In genomic region chr10:102230264-102230860, GRCh38 we compare ENCODE assay signal across 8 cellular contexts. TPM values are rescaled to one million over a fixed set of nuclear protein-coding genes. Genes with fewer than 3 reads are reported as not detected.
DNase-seq lines count a peak whose midpoint lies in the region; ATAC-seq, FAIRE-seq and TF ChIP-seq lines count a peak whose summit lies in the region.

No MANE protein-coding gene starts in this region.

- H3K36me3 ChIP-seq in ACC112 (ENCODE audit: insufficient read depth, low read length) (no peaks in the 10 kb centered on the region), Panc1 (ENCODE audit: control insufficient read depth, insufficient read depth, low read length) (no peaks in the 10 kb centered on the region; the same call in 1 of the 2 replicates)

- BruUV-seq in Panc1 (replicated peaks; lab: Mats Ljungman, UMichigan) = no TSS peak

- no peak for TF ChIP-seq CTCF in Panc1 (IDR thresholded peaks at IDR 0.05)
- TF ChIP-seq CTCF in astrocyte of the spinal cord (IDR thresholded peaks at IDR 0.05; ENCODE audit: low read depth, low read length) = no peak

- intact Hi-C loops in Panc1 (cut with micrococcal nuclease; ENCODE audit: unreplicated experiment) = loop anchor here (1.0 to 5.0 kb wide), 2 partner anchors 122 to 162 kb away; no protein-coding TSS in a partner anchor

- DNase-seq in HCEC 1CT (peak; percentile 59), Panc1 (ENCODE audit: low read depth, low spot score) (no peak), astrocyte of the spinal cord (ENCODE audit: low read depth, low spot score) (peak; percentile 78), iPS-NIHi7 (ENCODE audit: extremely low spot score) (peak; percentile 79), GM12892 (ENCODE audit: insufficient read length) (no peak)
- DNase-seq in stimulated activated CD4-positive, alpha-beta T cell treated with anti-CD3 and anti-CD28 coated beads, Interleukin-15, amount 100 ng/mL, for 24 hours = peak; percentile 62

- POLR2A ChIA-PET in Panc1 (lab: Charles Lee) = interaction anchor here (0.6 kb wide), 1 partner anchor 117 kb away, joined by 4 read pairs; no protein-coding TSS in a partner anchor

- no peaks in the 10 kb centered on the region for H3K9me3 ChIP-seq in Panc1 (ENCODE audit: control insufficient read depth, insufficient read depth, low read depth, low read length)

- H3K27me3 ChIP-seq in ACC112 (ENCODE audit: insufficient read depth, low read length) (no peaks in the 10 kb centered on the region), Panc1 (ENCODE audit: control insufficient read depth, insufficient read depth, low read length) (peaks cover 5% of the 10 kb centered on the region)

- H3K4me1 ChIP-seq in ACC112 (ENCODE audit: control insufficient read depth, insufficient read depth, low read length, unreplicated experiment) (peaks cover 19% of the 10 kb centered on the region), Panc1 (ENCODE audit: control insufficient read depth, insufficient read depth, low read length) (0 out of 2 replicates have a peak, but pooled peaks cover 5% of the 10 kb centered on the region)

- in situ Hi-C loops in Panc1 (cut with HindIII; ENCODE audit: low pct_unique_long_range_greater_than_20kb, low sequenced_read_pairs) (no loop called here), astrocyte of the spinal cord (cut with HindIII; ENCODE audit: low sequenced_read_pairs) (no loop called here)

- H3K27ac ChIP-seq in ACC112 (ENCODE audit: low read depth, low read length) (peak overlapping the region; percentile 11; the same call in 1 of the 2 replicates), Panc1 (ENCODE audit: low read length) (no peak overlapping the region)

- TF ChIP-seq POLR2A in GM12892 (IDR thresholded peaks at IDR 0.05; ENCODE audit: low read depth, low read length) = no peak

- ATAC-seq in Panc1 (peak; percentile 62), GM18502 (IDR thresholded peaks at IDR 0.05; ENCODE audit: poor library complexity, unreplicated experiment) (no peak)

- H3K4me3 ChIP-seq in ACC112 (ENCODE audit: low read depth, low read length) (peak overlapping the region; percentile 77), Panc1 (ENCODE audit: low read depth in 2 of 2, low read length in 2 of 2) (peak overlapping the region; percentile 44 to 49), astrocyte of the spinal cord (ENCODE audit: low read depth, low read length) (peak overlapping the region; percentile 38)

- CTCF ChIA-PET in Panc1 (lab: Charles Lee) = interaction anchor here (0.5 to 4.6 kb wide), 18 partner anchors 10 to 353 kb away, joined by 3 to 86 read pairs (median 4); partner anchors contain the start of gene PITX3

- peak overlapping the region; percentile 71 for H2AFZ ChIP-seq in ACC112 (ENCODE audit: low read length, unreplicated experiment)

- no peaks in the 10 kb centered on the region for H3K79me2 ChIP-seq in ACC112 (ENCODE audit: control insufficient read depth, insufficient read depth, low read length, unreplicated experiment)

- FAIRE-seq in GM12892 (lab: Jason Lieb, UNC) = no peak

RNA-seq across cellular contexts. Expression of gene ELOVL3, which starts 4.3 kb away (rescaled TPM):
- 1.2 TPM for total RNA-seq in Panc1 (2021; ENCODE audit: unreplicated experiment)
- polyA plus RNA-seq in Panc1 (2012; ENCODE audit: insufficient read length) = 1.3 TPM
- 0.19 TPM for polyA plus RNA-seq in GM12892 (2012; ENCODE audit: missing spikeins)

RNA-seq across cellular contexts. Expression of gene PITX3, which starts 10.9 kb away (rescaled TPM):
- total RNA-seq in Panc1 (2021; ENCODE audit: unreplicated experiment) = 0.49 TPM
- polyA plus RNA-seq in Panc1 (2012; ENCODE audit: insufficient read length) = 0.31 TPM
- not detected for polyA plus RNA-seq in GM12892 (2012; ENCODE audit: missing spikeins)

RNA-seq across cellular contexts. Expression of gene GBF1, which starts 15.0 kb away (rescaled TPM):
- total RNA-seq in Panc1 (2021; ENCODE audit: unreplicated experiment) = 65.0 TPM
- polyA plus RNA-seq in Panc1 (2012; ENCODE audit: insufficient read length) = 52.3 TPM
- 14.1 TPM for polyA plus RNA-seq in GM12892 (2012; ENCODE audit: missing spikeins)

Comparison
In these comparisons a context has a peak if more than half of its experiments do, and no peak if none do; other contexts are left out.
1. DNase-seq: peak in HCEC 1CT (single experiment), astrocyte of the spinal cord (single experiment), iPS-NIHi7 (single experiment) and stimulated activated CD4-positive, alpha-beta T cell treated with anti-CD3 and anti-CD28 coated beads, Interleukin-15, amount 100 ng/mL, for 24 hours (single experiment); none in Panc1 (single experiment) and GM12892 (single experiment).
2. Peak in every context shown above with its lines, with median percentiles within 50 percentile points of each other: H3K4me3 ChIP-seq.